Comparison of ENCODE assay signal across 8 cellular contexts in genomic region chr7:5532520-5533335, GRCh38. TPM values are rescaled to one million over a fixed set of nuclear protein-coding genes. Genes with fewer than 3 reads are reported as not detected.
DNase-seq lines count a peak whose midpoint lies in the region; ATAC-seq, FAIRE-seq and TF ChIP-seq lines count a peak whose summit lies in the region.

No MANE protein-coding gene starts in this region.

- FAIRE-seq in H54 (lab: Jason Lieb, UNC) = no peak

- H3K4me3 ChIP-seq in duodenal mucosa (ENCODE audit: low read depth in 1 of 2, low read length in 2 of 2) = peak overlapping the region; percentile 65 to 91
- peak overlapping the region; percentile 55 to 99 for H3K4me3 ChIP-seq in muscle layer of duodenum (ENCODE audit: low read depth in 1 of 2, low read length in 2 of 2)
- H3K4me3 ChIP-seq in urinary bladder (ENCODE audit: low read depth, low read length) = peak overlapping the region; percentile 5
- no peak overlapping the region for H3K4me3 ChIP-seq in WERI-Rb-1 (ENCODE audit: low read depth, low read length)

- in situ Hi-C loops in GM18951 (cut with MboI; ENCODE audit: low sequenced_read_pairs, unreplicated experiment) = no loop called here

- peak overlapping the region; percentile 100 for H3K9ac ChIP-seq in duodenal mucosa (ENCODE audit: low read depth in 1 of 2, low read length in 2 of 2)

- peak; percentile 75 for TF ChIP-seq POLR2A in GM18951 (IDR thresholded peaks at IDR 0.05; ENCODE audit: extremely low read depth, insufficient read depth, insufficient read length)
- no peak for TF ChIP-seq POLR2A in H54 (IDR thresholded peaks at IDR 0.05; ENCODE audit: low read depth, low read length)

- H3K36me3 ChIP-seq in duodenal mucosa (ENCODE audit: control insufficient read depth in 1 of 2, insufficient read depth in 2 of 2, low read length in 2 of 2) (peaks cover 17 to 18% of the 10 kb centered on the region in 2 donors), muscle layer of duodenum (ENCODE audit: control insufficient read depth in 1 of 2, insufficient read depth in 2 of 2, low read length in 2 of 2) (peaks cover 15 to 22% of the 10 kb centered on the region in 2 donors), urinary bladder (ENCODE audit: insufficient read depth) (no peaks in the 10 kb centered on the region), WERI-Rb-1 (peaks cover 22% of the 10 kb centered on the region)

- H3K9me3 ChIP-seq in duodenal mucosa (ENCODE audit: control insufficient read depth in 1 of 2, low read length in 2 of 2) (no peaks in the 10 kb centered on the region), muscle layer of duodenum (ENCODE audit: control insufficient read depth in 1 of 2, low read length in 2 of 2) (no peaks in the 10 kb centered on the region), WERI-Rb-1 (ENCODE audit: severe bottlenecking) (no peaks in the 10 kb centered on the region)

- H3K4me1 ChIP-seq in duodenal mucosa (ENCODE audit: control insufficient read depth in 1 of 2, insufficient read depth in 2 of 2, low read length in 2 of 2) = peaks cover 24 to 45% of the 10 kb centered on the region in 2 donors
- peaks cover 0 to 12% of the 10 kb centered on the region in 2 donors for H3K4me1 ChIP-seq in muscle layer of duodenum (ENCODE audit: control insufficient read depth in 1 of 2, insufficient read depth in 2 of 2, low read length in 2 of 2)
- H3K4me1 ChIP-seq in urinary bladder (ENCODE audit: insufficient read depth) = no peaks in the 10 kb centered on the region

- peak overlapping the region; percentile 100 for H3K27ac ChIP-seq in duodenal mucosa (ENCODE audit: low read depth, low read length)
- H3K27ac ChIP-seq in muscle layer of duodenum (ENCODE audit: low read length) = peak overlapping the region; percentile 88
- H3K27ac ChIP-seq in urinary bladder (ENCODE audit: low read depth) = peak overlapping the region; percentile 42
- no peak overlapping the region for H3K27ac ChIP-seq in WERI-Rb-1

- peak; percentile 31 for ATAC-seq in HG03064 (IDR thresholded peaks at IDR 0.05; ENCODE audit: low read depth, unreplicated experiment)

- no peaks in the 10 kb centered on the region for H3K27me3 ChIP-seq in duodenal mucosa (ENCODE audit: control insufficient read depth in 1 of 2, insufficient read depth in 2 of 2, low read length in 2 of 2)
- no peaks in the 10 kb centered on the region for H3K27me3 ChIP-seq in muscle layer of duodenum (ENCODE audit: low read depth, low read length)
- no peaks in the 10 kb centered on the region for H3K27me3 ChIP-seq in WERI-Rb-1 (ENCODE audit: insufficient read depth, low read depth, severe bottlenecking)

- WGBS in urinary bladder = 72% methylated on average over 19 of the region's 19 CpGs

- DNase-seq in SKM-1 (lab: John Stamatoyannopoulos, UW; ENCODE audit: unreplicated experiment) = peak; percentile 81
- no peak for DNase-seq in H54 (ENCODE audit: insufficient read length, low spot score)
- no peak for DNase-seq in WERI-Rb-1

- no peak for TF ChIP-seq CTCF in WERI-Rb-1 (IDR thresholded peaks at IDR 0.05; ENCODE audit: low read depth, low read length)

RNA-seq across cellular contexts. Expression of gene ACTB, which starts 2.3 kb away (rescaled TPM):
- total RNA-seq in urinary bladder = 1,766 TPM
- polyA plus RNA-seq in urinary bladder = 9,675 TPM

RNA-seq across cellular contexts. Expression of gene FBXL18, which starts 19.1 kb away (rescaled TPM):
- 2.3 TPM for total RNA-seq in urinary bladder
- polyA plus RNA-seq in urinary bladder = 4.3 TPM

RNA-seq across cellular contexts. Expression of gene FSCN1, which starts 59.9 kb away (rescaled TPM):
- total RNA-seq in urinary bladder = 79.3 TPM
- 28.6 TPM for polyA plus RNA-seq in urinary bladder
